In the genomic region with DNA sequence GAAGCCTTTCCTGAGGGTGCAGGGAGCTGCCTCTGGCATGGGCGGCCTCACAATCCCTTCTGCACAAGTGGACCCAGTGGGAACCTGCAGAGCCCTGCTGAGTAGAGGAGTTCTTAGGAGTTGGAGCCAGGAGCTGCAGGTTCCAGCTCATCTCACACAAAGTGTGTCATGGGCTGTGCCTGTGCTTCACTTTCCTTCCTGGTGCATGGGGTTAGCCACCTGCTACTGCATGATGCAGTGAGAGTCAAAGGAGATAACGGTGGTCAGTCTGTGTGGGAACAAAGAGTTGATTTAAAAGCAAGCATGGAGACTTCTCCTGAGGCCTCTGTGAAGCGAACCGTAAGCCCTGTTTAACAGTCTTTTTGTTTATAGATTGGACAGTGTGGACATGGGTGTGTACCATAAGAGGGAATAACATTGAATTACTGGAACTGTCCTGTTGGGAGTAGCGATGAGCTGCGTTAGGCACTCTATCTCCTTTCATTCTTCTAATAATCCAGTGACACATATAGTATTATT, we compare ENCODE assay signal across 14 cellular contexts.
DNase-seq lines count a peak whose midpoint lies in the region; ATAC-seq and TF ChIP-seq lines count a peak whose summit lies in the region.
"Had no signal": no experiment of that assay in that cellular context is flagged by ENCODE, and none has a peak within 500 bp of the region (broad histone marks: within the 10 kb centered on the region; RNA-seq: fewer than 3 reads in every experiment).

No MANE protein-coding gene starts in this region.

- no peak overlapping the region for H3K4ac ChIP-seq in H9 (ENCODE audit: low read depth, low read length)

- peak; percentile 55 for ATAC-seq in activated T-helper 17 cell treated with anti-CD3 and anti-CD28 coated beads, Interleukin-2, amount 50 U/mL, for 72 hours (replicated peaks)
- no peak for ATAC-seq in GM18909 (IDR thresholded peaks at IDR 0.05; ENCODE audit: poor library complexity, unreplicated experiment)
- ATAC-seq: GM23338, left lobe of liver had no signal

- 0 out of 3 replicates have a peak, but pooled peaks have one; percentile 14 for TF ChIP-seq CTCF in H9 (conservative IDR thresholded peaks at IDR 0.05)

- H3K9me3 ChIP-seq in H9 (ENCODE audit: control insufficient read depth, low read depth, low read length) = no peaks in the 10 kb centered on the region

- no peak overlapping the region for H4K5ac ChIP-seq in H9 (ENCODE audit: insufficient read length, low read depth, low read length)

- no peaks in the 10 kb centered on the region for H3K79me2 ChIP-seq in H9 (ENCODE audit: insufficient read depth, low read length)

- no peak overlapping the region for H3K18ac ChIP-seq in H9 (ENCODE audit: insufficient read length, low read depth, low read length)

- H3K9ac ChIP-seq in H9 (ENCODE audit: extremely low read depth, insufficient read length, low read length) = no peak overlapping the region

- H3K27me3 Mint-ChIP-seq in H9 (ENCODE audit: low read depth) = peaks cover 34% of the 10 kb centered on the region
- H3K27me3 Mint-ChIP-seq in activated T-helper 17 cell treated with anti-CD3 and anti-CD28 coated beads, Interleukin-2, amount 50 U/mL, for 72 hours = peaks cover 8% of the 10 kb centered on the region
- H3K27me3 Mint-ChIP-seq: central memory CD8-positive, alpha-beta T cell had no signal

- no peaks in the 10 kb centered on the region for H3K4me1 ChIP-seq in H9 (ENCODE audit: insufficient read depth, low read length)

- no CpG with 5 or more reads among the region's 6 CpGs for WGBS in H9 (ENCODE audit: extremely low coverage, insufficient read length, low lambda C conversion rate)

- H3K56ac ChIP-seq in H9 (ENCODE audit: insufficient read length, low read depth, low read length) = no peak overlapping the region

- no peak overlapping the region for H2BK20ac ChIP-seq in H9 (ENCODE audit: low read depth, low read length, poor library complexity, severe bottlenecking)

- no peak overlapping the region for H3K4me3 Mint-ChIP-seq in H9
- H3K4me3 Mint-ChIP-seq in activated T-helper 17 cell treated with anti-CD3 and anti-CD28 coated beads, Interleukin-2, amount 50 U/mL, for 72 hours = no peak overlapping the region
- H3K4me3 Mint-ChIP-seq: central memory CD8-positive, alpha-beta T cell; GM23338 had no signal

- H4K91ac ChIP-seq in H9 (ENCODE audit: insufficient read length, low read depth, low read length) = no peak overlapping the region

- DNase-seq in DMS79 treated with DMSO at 0.1 percent for 48 hours (lab: John Stamatoyannopoulos, UW) (peak; percentile 12), DMS79 (lab: John Stamatoyannopoulos, UW) (no peak), H9 (peak; percentile 19), medulla oblongata (ENCODE audit: extremely low spot score) (peak; percentile 8), AG08396 (ENCODE audit: low spot score) (no peak)
- no peak for DNase-seq in stimulated activated naive CD4-positive, alpha-beta T cell treated with Interleukin-2 at 50 U/mL for 16 hours (lab: John Stamatoyannopoulos, UW)
- DNase-seq: foreskin melanocyte; NK-92 treated with Interleukin-12 subunit alpha and Interleukin-12 subunit beta, amount 100 ng/mL, for 24 hours; posterior cingulate gyrus had no signal

- H3K4me2 ChIP-seq in H9 (ENCODE audit: insufficient read depth, insufficient read length, low read length) = no peak overlapping the region
- H3K4me2 ChIP-seq: GM23338 had no signal

- H4K20me1 ChIP-seq in H9 (ENCODE audit: control insufficient read depth, insufficient read depth, insufficient read length) = no peaks in the 10 kb centered on the region

- H3K79me1 ChIP-seq in H9 (ENCODE audit: insufficient read depth, low read depth, low read length, poor library complexity, severe bottlenecking) = no peaks in the 10 kb centered on the region

- no peak overlapping the region for H4K8ac ChIP-seq in H9 (replicated peaks; ENCODE audit: insufficient read length, low read depth, low read length)

- H3T11ph ChIP-seq in H9 (ENCODE audit: low read length) = no peak overlapping the region

- H3K27ac ChIP-seq in H9 (ENCODE audit: insufficient read length, low read depth, low read length) = no peak overlapping the region

- H2AFZ ChIP-seq in H9 (ENCODE audit: low read length) = no peak overlapping the region

- no peak overlapping the region for H3K14ac ChIP-seq in H9 (ENCODE audit: insufficient read depth, low read length)

- H2BK12ac ChIP-seq in H9 (ENCODE audit: insufficient read length, low read depth, low read length) = no peak overlapping the region

- H3K4me1 Mint-ChIP-seq in H9 = peaks cover 3 to 7% of the 10 kb centered on the region in 2 experiments; a peak in 3 of 4 replicates
- H3K4me1 Mint-ChIP-seq in activated T-helper 17 cell treated with anti-CD3 and anti-CD28 coated beads, Interleukin-2, amount 50 U/mL, for 72 hours = peaks cover 8% of the 10 kb centered on the region
- H3K4me1 Mint-ChIP-seq: GM23338 had no signal

- H3K36me3 Mint-ChIP-seq in H9 (ENCODE audit: insufficient read depth in 1 of 3, low read depth in 3 of 3) = no peaks in the 10 kb centered on the region
- no peaks in the 10 kb centered on the region for H3K36me3 Mint-ChIP-seq in activated T-helper 17 cell treated with anti-CD3 and anti-CD28 coated beads, Interleukin-2, amount 50 U/mL, for 72 hours (ENCODE audit: low read depth)

- H3K23me2 ChIP-seq in H9 (ENCODE audit: insufficient read length, low read depth, low read length, poor library complexity, severe bottlenecking) = no peaks in the 10 kb centered on the region

- H2BK120ac ChIP-seq in H9 (ENCODE audit: low read depth, low read length, poor library complexity, severe bottlenecking) = no peak overlapping the region

- no peak overlapping the region for H3K27ac Mint-ChIP-seq in H9
- H3K27ac Mint-ChIP-seq in activated T-helper 17 cell treated with anti-CD3 and anti-CD28 coated beads, Interleukin-2, amount 50 U/mL, for 72 hours = no peak overlapping the region
- H3K27ac Mint-ChIP-seq: GM23338 had no signal

- no peak overlapping the region for H2BK15ac ChIP-seq in H9 (ENCODE audit: low read depth, low read length)

- H3K27me3 ChIP-seq in H9 (ENCODE audit: insufficient read depth, low read length) = no peaks in the 10 kb centered on the region

- H2BK5ac ChIP-seq in H9 (ENCODE audit: insufficient read length, low read length) = no peak overlapping the region

- H3K9me3 Mint-ChIP-seq in H9 = no peaks in the 10 kb centered on the region
- H3K9me3 Mint-ChIP-seq in activated T-helper 17 cell treated with anti-CD3 and anti-CD28 coated beads, Interleukin-2, amount 50 U/mL, for 72 hours = no peaks in the 10 kb centered on the region
- H3K9me3 Mint-ChIP-seq: central memory CD8-positive, alpha-beta T cell; GM23338 had no signal

- no peak overlapping the region for H2AK5ac ChIP-seq in H9 (ENCODE audit: insufficient read length, low read length)

- H3K23ac ChIP-seq in H9 (ENCODE audit: insufficient read length, low read depth, low read length) = no peak overlapping the region

Comparison
In these comparisons a context has a peak if more than half of its experiments do, and no peak if none do; other contexts are left out.
1. DNase-seq: peak in DMS79 treated with DMSO at 0.1 percent for 48 hours (single experiment), H9 (single experiment) and medulla oblongata (single experiment); none in DMS79 (single experiment), AG08396 (single experiment) and stimulated activated naive CD4-positive, alpha-beta T cell treated with Interleukin-2 at 50 U/mL for 16 hours (single experiment).